ENCODE assay signal across 25 cellular contexts in genomic region chr6:101582786-101583185, GRCh38.
"Had no signal": no experiment of that assay in that cellular context is flagged by ENCODE, and none has a peak within 500 bp of the region (broad histone marks: within the 10 kb centered on the region; RNA-seq: fewer than 3 reads in every experiment).

No MANE protein-coding gene starts in this region.

- H3K36me3 Mint-ChIP-seq: memory B cell; naive thymus-derived CD8-positive, alpha-beta T cell; stimulated activated effector memory CD8-positive, alpha-beta T cell treated with anti-CD3 and anti-CD28 coated beads, Interleukin-12 subunit alpha, Interleukin-12 subunit beta, amount 100 ng/mL, for 72 hours; type B pancreatic cell had no signal

- H3K4me1 Mint-ChIP-seq: immature natural killer cell; memory B cell; naive thymus-derived CD8-positive, alpha-beta T cell; nephron; stimulated activated effector memory CD8-positive, alpha-beta T cell treated with anti-CD3 and anti-CD28 coated beads, Interleukin-12 subunit alpha, Interleukin-12 subunit beta, amount 100 ng/mL, for 72 hours had no signal

- H2AFZ ChIP-seq: parathyroid adenoma had no signal

- H3K36me3 ChIP-seq: heart left ventricle, left ventricle myocardium inferior, neutrophil, right atrium auricular region, tibial nerve, uterus had no signal

- H3K4me3 Mint-ChIP-seq: immature natural killer cell; memory B cell; naive thymus-derived CD8-positive, alpha-beta T cell; nephron; stimulated activated effector memory CD8-positive, alpha-beta T cell treated with anti-CD3 and anti-CD28 coated beads, Interleukin-12 subunit alpha, Interleukin-12 subunit beta, amount 100 ng/mL, for 72 hours; stimulated activated naive CD8-positive, alpha-beta T cell treated with anti-CD3 and anti-CD28 coated beads, Interleukin-15, Interleukin-2, amounts not matched to agents 100 ng/mL and 50 ng/mL, for 24 hours; type B pancreatic cell had no signal

- H3K9ac ChIP-seq: parathyroid adenoma had no signal

- H3K27ac Mint-ChIP-seq: immature natural killer cell; memory B cell; naive thymus-derived CD8-positive, alpha-beta T cell; nephron; progenitor cell of endocrine pancreas; stimulated activated effector memory CD8-positive, alpha-beta T cell treated with anti-CD3 and anti-CD28 coated beads, Interleukin-12 subunit alpha, Interleukin-12 subunit beta, amount 100 ng/mL, for 72 hours; stimulated activated naive CD8-positive, alpha-beta T cell treated with anti-CD3 and anti-CD28 coated beads, Interleukin-15, Interleukin-2, amounts not matched to agents 100 ng/mL and 50 ng/mL, for 24 hours; type B pancreatic cell had no signal

- H3K27me3 Mint-ChIP-seq: memory B cell; naive thymus-derived CD8-positive, alpha-beta T cell; progenitor cell of endocrine pancreas; stimulated activated naive CD8-positive, alpha-beta T cell treated with anti-CD3 and anti-CD28 coated beads, Interleukin-15, Interleukin-2, amounts not matched to agents 100 ng/mL and 50 ng/mL, for 24 hours; type B pancreatic cell had no signal

- H3K4me1 ChIP-seq: heart left ventricle, left ventricle myocardium inferior, parathyroid adenoma, right atrium auricular region, tibial nerve, uterus had no signal

- H3K4me3 ChIP-seq: heart left ventricle, left ventricle myocardium inferior, lung, right atrium auricular region, skin epidermis, tibial nerve, uterus had no signal

- DNase-seq: heart left ventricle; immature natural killer cell; islet precursor cell; left ventricle myocardium inferior; naive thymus-derived CD8-positive, alpha-beta T cell; occipital lobe; stimulated activated CD4-positive, alpha-beta T cell treated with anti-CD3 and anti-CD28 coated beads, Interleukin-12 subunit alpha, Interleukin-12 subunit beta, amount 100 ng/mL, for 4 hours; stimulated activated CD4-positive, alpha-beta T cell treated with anti-CD3 and anti-CD28 coated beads, Interleukin-15, amount 100 ng/mL, for 24 hours; stimulated activated CD4-positive, alpha-beta T cell treated with anti-CD3 and anti-CD28 coated beads, Interleukin-2, amount 100 ng/mL, for 24 hours; stimulated activated CD4-positive, alpha-beta T cell treated with anti-CD3 and anti-CD28 coated beads, Interleukin-4, amount 100 ng/mL, for 24 hours; stimulated activated naive CD4-positive, alpha-beta T cell; uterus had no signal

- H3K9me3 ChIP-seq: heart left ventricle, left ventricle myocardium inferior, neutrophil, right atrium auricular region, tibial nerve, uterus had no signal

- H3K27ac ChIP-seq: heart left ventricle, left ventricle myocardium inferior, neutrophil, parathyroid adenoma, right atrium auricular region, skin epidermis, tibial nerve, uterus had no signal

- H3K27me3 ChIP-seq: heart left ventricle, neutrophil, right atrium auricular region, tibial nerve, uterus had no signal

- ATAC-seq: heart left ventricle; naive thymus-derived CD8-positive, alpha-beta T cell; sciatic nerve; stimulated activated effector memory CD8-positive, alpha-beta T cell treated with anti-CD3 and anti-CD28 coated beads, Interleukin-12 subunit alpha, Interleukin-12 subunit beta, amount 100 ng/mL, for 72 hours had no signal

- H3K9me3 Mint-ChIP-seq: nephron, type B pancreatic cell had no signal
